In the genomic region with DNA sequence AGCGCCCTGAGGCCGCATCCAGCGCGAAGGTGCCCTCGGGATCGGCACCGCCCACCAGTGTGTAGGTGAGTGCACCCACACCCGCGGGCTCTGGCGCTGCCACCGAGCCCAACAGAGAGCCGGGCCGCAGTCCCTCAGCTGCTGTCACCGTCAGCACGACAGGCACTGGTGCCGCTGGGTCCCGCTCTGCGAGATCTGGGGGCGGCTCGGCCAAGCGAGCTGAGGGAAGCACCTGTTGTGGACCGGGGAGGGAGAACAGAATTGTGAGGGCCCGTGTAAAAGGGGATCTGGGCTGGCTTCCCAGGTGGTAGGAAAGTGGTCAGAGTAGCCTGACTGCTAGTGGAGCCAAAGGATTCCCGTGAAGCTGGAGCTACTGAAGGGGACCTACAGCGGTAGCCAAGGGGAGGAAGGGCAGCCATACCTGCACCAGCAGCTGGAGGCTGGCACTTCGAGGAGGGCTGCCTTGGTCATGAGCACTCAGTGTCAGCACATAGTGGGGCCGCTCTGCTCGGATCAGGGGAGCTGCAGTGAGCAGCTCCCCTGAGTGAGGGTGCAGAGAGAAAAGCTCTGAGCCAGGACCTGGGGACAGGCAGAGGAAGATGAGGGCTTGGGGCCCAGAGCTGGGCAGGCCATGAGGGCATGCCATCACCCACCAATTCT, we compare ENCODE assay signal across 18 cellular contexts. TPM values are rescaled to one million over a fixed set of nuclear protein-coding genes. Genes with fewer than 3 reads are reported as not detected.
A peak's percentile ranks its signal among the peaks of the same experiment; 100 is the strongest.
DNase-seq lines count a peak whose midpoint lies in the region; ATAC-seq and TF ChIP-seq lines count a peak whose summit lies in the region.
"Had no signal": no experiment of that assay in that cellular context is flagged by ENCODE, and none has a peak within 500 bp of the region (broad histone marks: within the 10 kb centered on the region; RNA-seq: fewer than 3 reads in every experiment).

No MANE protein-coding gene starts in this region.

- no peak for ATAC-seq in stimulated activated memory B cell treated with anti-CD40 and anti-IgM and Interleukin-4, amounts not matched to agents 10 μg/mL and 1 μg/mL and 100 μg/mL, for 72 hours
- ATAC-seq in gastroesophageal sphincter, result no peak
- ATAC-seq: Right ventricle myocardium inferior had no signal

- H3K36me3 ChIP-seq in mammary epithelial cell (ENCODE audit: insufficient read depth, low read length) (no peaks in the 10 kb centered on the region), kidney epithelial cell (ENCODE audit: control insufficient read depth, insufficient read depth, low read length) (no peaks in the 10 kb centered on the region), stomach (peaks cover 9 to 80% (median 73%) of the 10 kb centered on the region in 4 donors), gastroesophageal sphincter (peaks cover 0 to 83% of the 10 kb centered on the region in 2 donors)

- H3K9me3 Mint-ChIP-seq in stimulated activated memory B cell treated with anti-CD40 and anti-IgM and Interleukin-4, amounts not matched to agents 10 μg/mL and 1 μg/mL and 100 μg/mL, for 72 hours, result no peaks in the 10 kb centered on the region
- H3K9me3 Mint-ChIP-seq: dendritic cell treated with granulocyte-macrophage colony-stimulating factor and Interleukin-4, amounts not matched to agents 40 ng/mL and 50 ng/mL, for 4 days; naive B cell had no signal

- H3K79me2 ChIP-seq in mammary epithelial cell (ENCODE audit: insufficient read depth, low read length), result no peaks in the 10 kb centered on the region

- DNase-seq in NCI-H748 (lab: John Stamatoyannopoulos, UW; ENCODE audit: unreplicated experiment) (peak; percentile 54), NCI-H748 treated with DMSO at 0.1 percent for 48 hours (lab: John Stamatoyannopoulos, UW) (no peak), mammary epithelial cell (no peak), kidney epithelial cell (ENCODE audit: low read depth) (no peak), stomach (no peak), EL (no peak)
- DNase-seq: activated CD4-positive, CD25-positive, alpha-beta regulatory T cell; KBM-7; left ventricle myocardium inferior; naive B cell; NCI-H1048; NCI-H345; stimulated activated naive CD4-positive, alpha-beta T cell had no signal

- peaks cover 6% of the 10 kb centered on the region for H3K27me3 ChIP-seq in mammary epithelial cell (ENCODE audit: insufficient read depth, low read length)
- peaks cover 27% of the 10 kb centered on the region for H3K27me3 ChIP-seq in kidney epithelial cell (ENCODE audit: control insufficient read depth, insufficient read depth, low read length)
- H3K27me3 ChIP-seq in stomach, result no peaks in the 10 kb centered on the region
- no peaks in the 10 kb centered on the region for H3K27me3 ChIP-seq in gastroesophageal sphincter

- no peak overlapping the region for H3K4me3 Mint-ChIP-seq in stimulated activated memory B cell treated with anti-CD40 and anti-IgM and Interleukin-4, amounts not matched to agents 10 μg/mL and 1 μg/mL and 100 μg/mL, for 72 hours
- H3K4me3 Mint-ChIP-seq: CD14-positive monocyte; dendritic cell treated with granulocyte-macrophage colony-stimulating factor and Interleukin-4, amounts not matched to agents 40 ng/mL and 50 ng/mL, for 4 days; naive B cell had no signal

- intact Hi-C loops in mammary epithelial cell (cut with micrococcal nuclease), result no loop called here
- intact Hi-C loops in stomach (cut with DNase I; ENCODE audit: low total_unique reads), result no loop called here

- no peak overlapping the region for H3K27ac ChIP-seq in mammary epithelial cell (ENCODE audit: insufficient read depth, low read depth, low read length)
- no peak overlapping the region for H3K27ac ChIP-seq in stomach
- H3K27ac ChIP-seq in gastroesophageal sphincter, result no peak overlapping the region
- H3K27ac ChIP-seq: left ventricle myocardium inferior had no signal

- no peak for TF ChIP-seq POLR2A in stomach (IDR thresholded peaks at IDR 0.05)
- TF ChIP-seq POLR2A in gastroesophageal sphincter (IDR thresholded peaks at IDR 0.05), result no peak

- TF ChIP-seq CTCF in mammary epithelial cell (conservative IDR thresholded peaks at IDR 0.05 in 1 of 2, IDR thresholded peaks at IDR 0.05 in 1 of 2; ENCODE audit: extremely low read depth in 1 of 2, insufficient read depth in 1 of 2, low read depth in 1 of 2, low read length in 2 of 2), result no peak
- TF ChIP-seq CTCF in kidney epithelial cell (IDR thresholded peaks at IDR 0.05; ENCODE audit: insufficient read depth, low read length, poor library complexity, severe bottlenecking), result no peak
- no peak for TF ChIP-seq CTCF in stomach (IDR thresholded peaks at IDR 0.05)
- no peak for TF ChIP-seq CTCF in gastroesophageal sphincter (IDR thresholded peaks at IDR 0.05)

- H4K20me1 ChIP-seq in mammary epithelial cell (ENCODE audit: insufficient read depth, low read length), result no peaks in the 10 kb centered on the region

- H3K4me1 ChIP-seq in mammary epithelial cell (ENCODE audit: insufficient read depth, low read length) (no peaks in the 10 kb centered on the region), stomach (peaks cover 10 to 24% (median 21%) of the 10 kb centered on the region in 4 donors), gastroesophageal sphincter (peaks cover 0 to 28% (median 13%) of the 10 kb centered on the region in 3 donors)

- H3K36me3 Mint-ChIP-seq in stimulated activated memory B cell treated with anti-CD40 and anti-IgM and Interleukin-4, amounts not matched to agents 10 μg/mL and 1 μg/mL and 100 μg/mL, for 72 hours, result no peaks in the 10 kb centered on the region
- H3K36me3 Mint-ChIP-seq: CD14-positive monocyte, naive B cell had no signal

- no peak overlapping the region for H3K27ac Mint-ChIP-seq in stimulated activated memory B cell treated with anti-CD40 and anti-IgM and Interleukin-4, amounts not matched to agents 10 μg/mL and 1 μg/mL and 100 μg/mL, for 72 hours
- H3K27ac Mint-ChIP-seq: CD14-positive monocyte; dendritic cell treated with granulocyte-macrophage colony-stimulating factor and Interleukin-4, amounts not matched to agents 40 ng/mL and 50 ng/mL, for 4 days had no signal

- H3K27me3 Mint-ChIP-seq in stimulated activated memory B cell treated with anti-CD40 and anti-IgM and Interleukin-4, amounts not matched to agents 10 μg/mL and 1 μg/mL and 100 μg/mL, for 72 hours, result no peaks in the 10 kb centered on the region
- H3K27me3 Mint-ChIP-seq: dendritic cell treated with granulocyte-macrophage colony-stimulating factor and Interleukin-4, amounts not matched to agents 40 ng/mL and 50 ng/mL, for 4 days; naive B cell had no signal

- in situ Hi-C loops in mammary epithelial cell (cut with MboI; ENCODE audit: low sequenced_read_pairs in 2 of 2), result no loop called here

- no peak overlapping the region for H2AFZ ChIP-seq in mammary epithelial cell (ENCODE audit: low read depth, low read length)

- WGBS in mammary epithelial cell (ENCODE audit: low coverage, missing lambda C conversion rate), result 14% methylated on average over 10 of the region's 28 CpGs
- WGBS in stomach, 5 donors, result 28 to 46% (median 43%) methylated on average over 18 to 28 of the region's 28 CpGs; no CpG with 5 or more reads in 1 of the 5 donors
- WGBS in gastroesophageal sphincter (ENCODE audit: low coverage in 1 of 2), 2 donors, result 100% methylated on average over 1 of the region's 28 CpGs; no CpG with 5 or more reads in 1 of the 2 donors

- peak overlapping the region; percentile 24 for H3K4me2 ChIP-seq in mammary epithelial cell (ENCODE audit: insufficient read depth, low read depth, low read length)

- H3K4me3 ChIP-seq in mammary epithelial cell (replicated peaks in 1 of 3; ENCODE audit: insufficient read depth in 1 of 3, low read depth in 2 of 3, low read length in 3 of 3), result no peak overlapping the region
- H3K4me3 ChIP-seq in kidney epithelial cell (ENCODE audit: low read depth, low read length), result peak overlapping the region; percentile 14
- peak overlapping the region; percentile 32 to 53 (median 38) for H3K4me3 ChIP-seq in stomach
- H3K4me3 ChIP-seq in gastroesophageal sphincter, result no peak overlapping the region
- H3K4me3 ChIP-seq: left ventricle myocardium inferior had no signal

- no TSS peak for BruUV-seq in mammary epithelial cell (replicated peaks; lab: Mats Ljungman, UMichigan)

- dilution Hi-C loops in mammary epithelial cell (cut with HindIII; ENCODE audit: low sequenced_read_pairs), result no loop called here

- H3K4me1 Mint-ChIP-seq in stimulated activated memory B cell treated with anti-CD40 and anti-IgM and Interleukin-4, amounts not matched to agents 10 μg/mL and 1 μg/mL and 100 μg/mL, for 72 hours, result peaks cover 25% of the 10 kb centered on the region

- H3K9ac ChIP-seq in mammary epithelial cell (ENCODE audit: insufficient read depth, low read length), result no peak overlapping the region

- TF ChIP-seq EP300 in stomach (IDR thresholded peaks at IDR 0.05), result no peak
- no peak for TF ChIP-seq EP300 in gastroesophageal sphincter (IDR thresholded peaks at IDR 0.05)

- CTCF ChIA-PET in mammary epithelial cell (lab: Charles Lee; ENCODE audit: low non-redundant PET), result no interaction called here

- H3K9me3 ChIP-seq in mammary epithelial cell (replicated peaks; ENCODE audit: insufficient read depth, low read length) (no peaks in the 10 kb centered on the region), stomach (no peaks in the 10 kb centered on the region), gastroesophageal sphincter (no peaks in the 10 kb centered on the region)
- H3K9me3 ChIP-seq: left ventricle myocardium inferior had no signal

RNA-seq across cellular contexts. Expression of a gene that starts 11.5 kb away (rescaled TPM):
- 10 to 100 TPM; 59.2 to 73.9 TPM for total RNA-seq in mammary epithelial cell
- 60.5 TPM for polyA plus RNA-seq in mammary epithelial cell
- polyA minus RNA-seq in mammary epithelial cell, result 99.5 TPM
- total RNA-seq in kidney epithelial cell, result 72.4 and 77.7 TPM in 2 replicates
- 100 to 1,000 TPM in 1 of 5 donors, 10 to 100 TPM in 4; 45.9 to 213 (median 91.5) TPM for total RNA-seq in stomach
- polyA plus RNA-seq in stomach, result 10 to 100 TPM; 11.9 to 32.8 (median 26.1) TPM
- total RNA-seq in gastroesophageal sphincter, result 10 to 100 TPM; 67.6 to 84.4 (median 76.9) TPM

RNA-seq across cellular contexts. Expression of a gene that starts 18.7 kb away (rescaled TPM):
- total RNA-seq in mammary epithelial cell (100 to 1,000 TPM in 1 of 2 donors, 10 to 100 TPM in 1; 26.3 to 115 TPM), kidney epithelial cell (57.2 and 66.1 TPM in 2 replicates), stomach (100 to 1,000 TPM in 4 of 5 donors, 10 to 100 TPM in 1; 15.8 to 234 (median 163) TPM), gastroesophageal sphincter (10 to 100 TPM; 21.7 to 41.1 (median 35.4) TPM)
- polyA plus RNA-seq in mammary epithelial cell (101 TPM), stomach (100 to 1,000 TPM; 115 to 160 (median 154) TPM)
- 135 TPM for polyA minus RNA-seq in mammary epithelial cell

RNA-seq across cellular contexts. Expression of a gene that starts 24.8 kb away (rescaled TPM):
- total RNA-seq in mammary epithelial cell (under 1 TPM; 0.50 to 0.59 TPM), kidney epithelial cell (15.5 and 20.7 TPM in 2 replicates), stomach (10 to 100 TPM in 4 of 5 donors, 1 to 10 TPM in 1; 9.9 to 22.8 (median 17.4) TPM), gastroesophageal sphincter (10 to 100 TPM; 22.2 to 59.8 (median 37.8) TPM)
- polyA plus RNA-seq in mammary epithelial cell (0.05 TPM), stomach (1 to 10 TPM in 2 of 3 donors, under 1 TPM in 1; 0.76 to 2.6 (median 1.6) TPM)
- 0.05 TPM for polyA minus RNA-seq in mammary epithelial cell

RNA-seq across cellular contexts. Expression of a gene that starts 27.2 kb away (rescaled TPM):
- total RNA-seq in mammary epithelial cell (100 to 1,000 TPM in 1 of 2 donors, 10 to 100 TPM in 1; 87.9 to 136 TPM), kidney epithelial cell (154 and 156 TPM in 2 replicates), stomach (100 to 1,000 TPM in 4 of 5 donors, 10 to 100 TPM in 1; 60.0 to 308 (median 123) TPM), gastroesophageal sphincter (100 to 1,000 TPM; 395 to 658 (median 466) TPM)
- polyA plus RNA-seq in mammary epithelial cell (175 TPM), stomach (100 to 1,000 TPM; 123 to 138 (median 124) TPM)
- polyA minus RNA-seq in mammary epithelial cell, result 199 TPM

RNA-seq across cellular contexts. Expression of a gene that starts 27.3 kb away (rescaled TPM):
- total RNA-seq in mammary epithelial cell (10 to 100 TPM in 1 of 2 donors, 1 to 10 TPM in 1; 9.7 to 20.6 TPM), kidney epithelial cell (13.7 and 26.4 TPM in 2 replicates), stomach (10 to 100 TPM in 2 of 5 donors, 1 to 10 TPM in 3; 1.8 to 22.6 (median 7.6) TPM), gastroesophageal sphincter (10 to 100 TPM; 25.7 to 32.4 (median 28.1) TPM)
- polyA plus RNA-seq in mammary epithelial cell (11.5 TPM), stomach (10 to 100 TPM; 16.5 to 23.1 (median 18.0) TPM)
- polyA minus RNA-seq in mammary epithelial cell, result 11.0 TPM

Comparison
In these comparisons a context has a peak if more than half of its experiments do, and no peak if none do; other contexts are left out.
1. H3K4me3 ChIP-seq: peak in kidney epithelial cell (single experiment) and stomach (4 of 4); none in mammary epithelial cell (0 of 3) and gastroesophageal sphincter (0 of 2).
2. RNA of a gene that starts 24.8 kb away (total RNA-seq): 22.2 to 59.8 TPM in gastroesophageal sphincter, 9.9 to 22.8 TPM in stomach and 15.5 to 20.7 TPM in kidney epithelial cell; 0.50 to 0.59 TPM in mammary epithelial cell; every median in the first group is over 4 times any median in the second.